ENCODE assay signal across 10 cellular contexts in the genomic region with DNA sequence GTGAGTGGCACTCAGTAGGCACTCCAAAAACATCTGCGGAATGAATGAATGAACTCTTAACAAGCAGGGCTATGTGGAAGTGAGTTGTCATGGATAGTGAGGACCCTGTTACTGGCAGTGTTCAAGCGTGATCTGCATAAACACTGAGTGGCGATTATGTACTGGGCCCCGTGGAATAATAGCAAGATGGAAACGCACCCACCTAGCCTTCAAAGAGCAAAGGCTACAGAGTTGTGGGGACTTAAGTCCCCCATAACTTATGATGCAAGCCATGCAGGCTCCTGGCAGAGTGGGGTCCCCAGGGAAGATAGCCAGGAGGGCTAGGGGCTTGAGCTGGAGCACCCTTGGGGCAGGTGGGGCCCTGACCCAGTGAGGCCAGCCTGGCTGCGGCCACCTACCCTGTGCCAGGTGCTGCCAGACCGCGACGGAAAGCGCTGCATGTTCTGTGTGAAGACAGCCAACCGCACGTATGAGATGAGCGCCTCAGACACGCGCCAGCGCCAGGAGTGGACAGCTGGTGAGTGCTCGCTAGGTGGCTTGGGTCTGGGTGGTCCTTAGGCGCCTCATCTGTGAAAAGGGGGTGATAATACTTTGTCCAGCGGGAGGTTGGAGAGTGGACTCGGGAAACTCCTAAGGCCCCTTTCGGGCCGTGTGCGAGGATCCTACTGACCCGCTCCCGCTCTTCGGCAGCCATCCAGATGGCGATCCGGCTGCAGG. TPM values are rescaled to one million over a fixed set of nuclear protein-coding genes. Genes with fewer than 3 reads are reported as not detected.
DNase-seq lines count a peak whose midpoint lies in the region; ATAC-seq and TF ChIP-seq lines count a peak whose summit lies in the region.
"Had no signal": no experiment of that assay in that cellular context is flagged by ENCODE, and none has a peak within 500 bp of the region (broad histone marks: within the 10 kb centered on the region; RNA-seq: fewer than 3 reads in every experiment).

No MANE protein-coding gene starts in this region.

- WGBS in upper lobe of left lung, 2 donors, result 66 to 93% methylated on average over 5 to 28 of the region's 28 CpGs

- peaks cover 41% of the 10 kb centered on the region for H3K4me1 Mint-ChIP-seq in activated T-cell treated with anti-CD3 and anti-CD28 coated beads, Interleukin-2, amount 50 U/mL, for 24 hours (ENCODE audit: low read depth)

- no peaks in the 10 kb centered on the region for H3K27me3 ChIP-seq in lower lobe of right lung (ENCODE audit: low read depth)
- H3K27me3 ChIP-seq in upper lobe of left lung, result no peaks in the 10 kb centered on the region

- intact Hi-C loops in lower lobe of right lung (cut with DNase I), result no loop called here

- no peaks in the 10 kb centered on the region for H3K9me3 ChIP-seq in lower lobe of right lung
- H3K9me3 ChIP-seq in upper lobe of left lung, result no peaks in the 10 kb centered on the region

- no peak for TF ChIP-seq EP300 in upper lobe of left lung (IDR thresholded peaks at IDR 0.05)

- ATAC-seq in lower lobe of right lung (peak; percentile 35 to 44), upper lobe of left lung (ENCODE audit: low FRiP score in 2 of 2) (peak; percentile 44 to 75)

- peaks cover 9% of the 10 kb centered on the region for H3K4me1 ChIP-seq in lower lobe of right lung
- H3K4me1 ChIP-seq in upper lobe of left lung, result peaks cover 6 to 19% (median 16%) of the 10 kb centered on the region in 4 donors

- no peaks in the 10 kb centered on the region for H3K9me3 Mint-ChIP-seq in activated T-cell treated with anti-CD3 and anti-CD28 coated beads, Interleukin-2, amount 50 U/mL, for 24 hours
- H3K9me3 Mint-ChIP-seq: natural killer cell treated with Interleukin-12 subunit alpha and Interleukin-12 subunit beta and Interleukin-15 and Interleukin-18, amount 100 ng/mL, for 72 hours had no signal

- H3K36me3 ChIP-seq in lower lobe of right lung, result peaks cover 24% of the 10 kb centered on the region
- H3K36me3 ChIP-seq in upper lobe of left lung, result peaks cover 0 to 18% (median 10%) of the 10 kb centered on the region in 4 donors

- H3K36me3 Mint-ChIP-seq in activated T-cell treated with anti-CD3 and anti-CD28 coated beads, Interleukin-2, amount 50 U/mL, for 24 hours (ENCODE audit: low read depth), result peaks cover 91% of the 10 kb centered on the region

- H3K27me3 Mint-ChIP-seq in activated T-cell treated with anti-CD3 and anti-CD28 coated beads, Interleukin-2, amount 50 U/mL, for 24 hours, result no peaks in the 10 kb centered on the region
- H3K27me3 Mint-ChIP-seq: natural killer cell treated with Interleukin-12 subunit alpha and Interleukin-12 subunit beta and Interleukin-15 and Interleukin-18, amount 100 ng/mL, for 72 hours had no signal

- TF ChIP-seq CTCF in choroid plexus epithelial cell (conservative IDR thresholded peaks at IDR 0.05; ENCODE audit: low read depth, low read length) (peak; percentile 15), lower lobe of right lung (IDR thresholded peaks at IDR 0.05) (no peak), upper lobe of left lung (IDR thresholded peaks at IDR 0.05) (no peak)

- no peak for TF ChIP-seq POLR2A in upper lobe of left lung (IDR thresholded peaks at IDR 0.05)

- DNase-seq in activated T-cell treated with anti-CD3 and anti-CD28 coated beads, Interleukin-2, amount 50 U/mL, for 24 hours, result no peak
- no peak for DNase-seq in activated T-cell treated with anti-CD3 and anti-CD28 coated beads, Interleukin-2, amount 50 U/mL, for 48 hours
- DNase-seq in choroid plexus epithelial cell (ENCODE audit: low read depth), result no peak
- no peak for DNase-seq in lower lobe of right lung
- DNase-seq in upper lobe of left lung, result peak in 1 of 2 donors; percentile 79
- no peak for DNase-seq in GDM1 (lab: John Stamatoyannopoulos, UW)
- no peak for DNase-seq in LoVo (ENCODE audit: low spot score)
- DNase-seq in GF-D8 (lab: John Stamatoyannopoulos, UW), result no peak
- DNase-seq: DND-41 had no signal

- peak overlapping the region; percentile 61 for H3K4me3 ChIP-seq in choroid plexus epithelial cell (ENCODE audit: low read depth, low read length)
- H3K4me3 ChIP-seq in lower lobe of right lung, result peak overlapping the region; percentile 61
- peak overlapping the region; percentile 48 to 63 (median 56) for H3K4me3 ChIP-seq in upper lobe of left lung

- H3K27ac Mint-ChIP-seq in activated T-cell treated with anti-CD3 and anti-CD28 coated beads, Interleukin-2, amount 50 U/mL, for 24 hours, result peak overlapping the region; percentile 37

- no peak overlapping the region for H3K4me3 Mint-ChIP-seq in activated T-cell treated with anti-CD3 and anti-CD28 coated beads, Interleukin-2, amount 50 U/mL, for 24 hours
- H3K4me3 Mint-ChIP-seq: natural killer cell treated with Interleukin-12 subunit alpha and Interleukin-12 subunit beta and Interleukin-15 and Interleukin-18, amount 100 ng/mL, for 72 hours had no signal

- H3K27ac ChIP-seq in lower lobe of right lung (no peak overlapping the region), upper lobe of left lung (peak overlapping the region in 1 of 4 donors; percentile 45)

RNA-seq across cellular contexts. Expression of a gene that starts 20.0 kb away (rescaled TPM):
- 21.5 TPM for total RNA-seq in lower lobe of right lung
- 10 to 100 TPM in 5 of 6 donors, 1 to 10 TPM in 1; 10.0 to 39.8 (median 23.4) TPM for total RNA-seq in upper lobe of left lung

RNA-seq across cellular contexts. Expression of a gene that starts 24.7 kb away (rescaled TPM):
- total RNA-seq in lower lobe of right lung (30.2 TPM), upper lobe of left lung (10 to 100 TPM; 14.8 to 48.2 (median 31.5) TPM)

RNA-seq across cellular contexts. Expression of a gene that starts 58.1 kb away (rescaled TPM):
- total RNA-seq in lower lobe of right lung (39.4 TPM), upper lobe of left lung (100 to 1,000 TPM in 2 of 6 donors, 10 to 100 TPM in 4; 26.8 to 242 (median 38.1) TPM)
